Comparison of ENCODE assay signal across 8 cellular contexts in genomic region chr20:53708129-53708968, GRCh38.
DNase-seq lines count a peak whose midpoint lies in the region; ATAC-seq, FAIRE-seq and TF ChIP-seq lines count a peak whose summit lies in the region.

No MANE protein-coding gene starts in this region.

- no peaks in the 10 kb centered on the region for H3K36me3 ChIP-seq in testis (ENCODE audit: low read depth, missing control alignments)

- peak; percentile 35 for ATAC-seq in GM18861 (IDR thresholded peaks at IDR 0.05; ENCODE audit: unreplicated experiment)
- ATAC-seq in HG03025 (IDR thresholded peaks at IDR 0.05; ENCODE audit: low FRiP score, unreplicated experiment), result peak; percentile 48

- TF ChIP-seq CTCF in chondrocyte (IDR thresholded peaks at IDR 0.05) (no peak), testis (IDR thresholded peaks at IDR 0.05) (no peak)

- peaks cover 36% of the 10 kb centered on the region for H3K4me1 Mint-ChIP-seq in chondrocyte (ENCODE audit: low read depth)

- DNase-seq in RCC 7860 (ENCODE audit: low spot score) (peak; percentile 91), chondrocyte (ENCODE audit: low spot score) (no peak), dedifferentiated amniotic fluid mesenchymal stem cell (ENCODE audit: extremely low spot score) (no peak), head of caudate nucleus (no peak), testis (no peak)
- DNase-seq in stimulated activated CD4-positive, alpha-beta T cell treated with anti-CD3 and anti-CD28 coated beads, Interleukin-15, amount 100 ng/mL, for 48 hours (ENCODE audit: low read depth in 2 of 2), result peak; percentile 36 to 59

- no peaks in the 10 kb centered on the region for H3K27me3 ChIP-seq in testis

- no peak for TF ChIP-seq POLR2A in testis (IDR thresholded peaks at IDR 0.05)

- no peaks in the 10 kb centered on the region for H3K9me3 ChIP-seq in testis

- FAIRE-seq in RCC 7860 (lab: Jason Lieb, UNC), result peak; percentile 94

- WGBS in testis, 2 donors, result 51 to 55% methylated on average over 6 of the region's 6 CpGs

- H3K9me3 Mint-ChIP-seq in chondrocyte (ENCODE audit: low read depth), result no peaks in the 10 kb centered on the region

- no peak overlapping the region for H3K4me3 Mint-ChIP-seq in chondrocyte (ENCODE audit: unreplicated experiment)

- H3K4me1 ChIP-seq in testis, result no peaks in the 10 kb centered on the region

- H3K36me3 Mint-ChIP-seq in chondrocyte (ENCODE audit: low read depth), result no peaks in the 10 kb centered on the region

- H3K27ac Mint-ChIP-seq in chondrocyte (ENCODE audit: unreplicated experiment), result peak overlapping the region; percentile 92

- no peaks in the 10 kb centered on the region for H3K27me3 Mint-ChIP-seq in chondrocyte (ENCODE audit: low read depth)

- H3K4me3 ChIP-seq in testis, result no peak overlapping the region

- H3K27ac ChIP-seq in testis, result peak overlapping the region in 1 of 2 donors; percentile 32

- intact Hi-C loops in head of caudate nucleus (cut with DNase I) (no loop called here), testis (cut with DNase I; ENCODE audit: low total_unique reads) (no loop called here)

Comparison
In these comparisons a context has a peak if more than half of its experiments do, and no peak if none do; other contexts are left out.
1. DNase-seq: peak in RCC 7860 (single experiment) and stimulated activated CD4-positive, alpha-beta T cell treated with anti-CD3 and anti-CD28 coated beads, Interleukin-15, amount 100 ng/mL, for 48 hours (2 of 2); none in chondrocyte (single experiment), dedifferentiated amniotic fluid mesenchymal stem cell (single experiment), head of caudate nucleus (0 of 42) and testis (single experiment).